1 cellular context compared by ENCODE assay signal in genomic region chr2:157628532-157629415, GRCh38.
TF ChIP-seq lines count a peak whose summit lies in the region.

Gene ACVR1C (minus strand): TSS chr2:157628864. CDS start chr2:157628644, 220 bp downstream.

TF ChIP-seq in HEK293, 187 proteins besides CTCF, POLR2A, EP300 and RAD21 (continued from another document and continues in another):
- peak; percentile 83 for TF ChIP-seq REST (tag by site-specific recombination; IDR thresholded peaks at IDR 0.05)
- TF ChIP-seq ZNF530 (tag by site-specific recombination; IDR thresholded peaks at IDR 0.05; ENCODE audit: low read depth): no peak
- no peak for TF ChIP-seq AEBP2 (tag by site-specific recombination; IDR thresholded peaks at IDR 0.05; ENCODE audit: borderline replicate concordance)
- no peak for TF ChIP-seq GLI2 (tag by site-specific recombination; IDR thresholded peaks at IDR 0.05; ENCODE audit: borderline replicate concordance, low read depth)
- TF ChIP-seq ZBTB21 (tag by site-specific recombination; IDR thresholded peaks at IDR 0.05): no peak
- no peak for TF ChIP-seq SALL2 (tag by site-specific recombination; IDR thresholded peaks at IDR 0.05; ENCODE audit: borderline replicate concordance)
- no peak for TF ChIP-seq ZNF610 (tag by site-specific recombination; IDR thresholded peaks at IDR 0.05; ENCODE audit: borderline replicate concordance)
- TF ChIP-seq ZNF544 (tag by site-specific recombination; IDR thresholded peaks at IDR 0.05): no peak
- TF ChIP-seq ZNF311 (tag by site-specific recombination; IDR thresholded peaks at IDR 0.05; ENCODE audit: borderline replicate concordance): no peak
- no peak for TF ChIP-seq ZNF18 (tag by site-specific recombination; IDR thresholded peaks at IDR 0.05)
- no peak for TF ChIP-seq OVOL3 (tag by site-specific recombination; IDR thresholded peaks at IDR 0.05)
- no peak for TF ChIP-seq ZNF692 (tag by site-specific recombination; IDR thresholded peaks at IDR 0.05)
- TF ChIP-seq ZNF830 (tag by site-specific recombination; IDR thresholded peaks at IDR 0.05; ENCODE audit: low read depth): no peak
- peak; percentile 65 for TF ChIP-seq ZBTB20 (tag by site-specific recombination; IDR thresholded peaks at IDR 0.05)
- peak; percentile 87 for TF ChIP-seq ZBTB8A (tag by site-specific recombination; IDR thresholded peaks at IDR 0.05)
- peak; percentile 51 for TF ChIP-seq SP3 (tag by site-specific recombination; IDR thresholded peaks at IDR 0.05)
- no peak for TF ChIP-seq ZNF280D (tag by site-specific recombination; IDR thresholded peaks at IDR 0.05)
- TF ChIP-seq ZNF76 (tag by site-specific recombination; IDR thresholded peaks at IDR 0.05; ENCODE audit: borderline replicate concordance, low read depth): no peak
- no peak for TF ChIP-seq ZNF777 (tag by site-specific recombination; IDR thresholded peaks at IDR 0.05; ENCODE audit: borderline replicate concordance)
- TF ChIP-seq ZNF324 (tag by site-specific recombination; IDR thresholded peaks at IDR 0.05): no peak
- TF ChIP-seq ZNF423 (tag by site-specific recombination; IDR thresholded peaks at IDR 0.05): no peak
- TF ChIP-seq YY2 (tag by site-specific recombination; IDR thresholded peaks at IDR 0.05): no peak
- TF ChIP-seq TCF7L2 (IDR thresholded peaks at IDR 0.05; ENCODE audit: borderline replicate concordance, low read depth, low read length): peak; percentile 74
- TF ChIP-seq ZIC2 (tag by site-specific recombination; IDR thresholded peaks at IDR 0.05): peak; percentile 66; the same call in 1 of the 2 replicates
- TF ChIP-seq PRDM4 (tag by site-specific recombination; IDR thresholded peaks at IDR 0.05): no peak
- no peak for TF ChIP-seq ZNF623 (tag by site-specific recombination; IDR thresholded peaks at IDR 0.05)
- TF ChIP-seq ZNF37A (tag by site-specific recombination; IDR thresholded peaks at IDR 0.05): peak; percentile 97
- TF ChIP-seq ZBTB26 (tag by site-specific recombination; optimal IDR thresholded peaks at IDR 0.05): peak; percentile 69
- TF ChIP-seq PBX3 (CRISPR knock-in tag; IDR thresholded peaks at IDR 0.05): no peak
- TF ChIP-seq ZNF133 (tag by site-specific recombination; IDR thresholded peaks at IDR 0.05): no peak
- TF ChIP-seq KLF8 (tag by site-specific recombination; IDR thresholded peaks at IDR 0.05): 0 out of 2 replicates have a peak, but pooled peaks have one; percentile 29
- TF ChIP-seq KLF1 (tag by site-specific recombination; IDR thresholded peaks at IDR 0.05): no peak
- TF ChIP-seq BCL11B (tag by site-specific recombination; IDR thresholded peaks at IDR 0.05; ENCODE audit: low read depth): no peak
- TF ChIP-seq PRDM10 (tag by site-specific recombination; IDR thresholded peaks at IDR 0.05): peak; percentile 72
- TF ChIP-seq ZNF501 (tag by site-specific recombination; IDR thresholded peaks at IDR 0.05): no peak
- TF ChIP-seq ZNF626 (tag by site-specific recombination; IDR thresholded peaks at IDR 0.05): no peak
- no peak for TF ChIP-seq ATF2 (tag by site-specific recombination; IDR thresholded peaks at IDR 0.05; ENCODE audit: low read depth)
